ENCODE assay signal across 11 cellular contexts in genomic region chr10:90859321-90859751, GRCh38. TPM values are rescaled to one million over a fixed set of nuclear protein-coding genes. Genes with fewer than 3 reads are reported as not detected.
DNase-seq lines count a peak whose midpoint lies in the region; ATAC-seq and TF ChIP-seq lines count a peak whose summit lies in the region.
"Had no signal": no experiment of that assay in that cellular context is flagged by ENCODE, and none has a peak within 500 bp of the region (broad histone marks: within the 10 kb centered on the region; RNA-seq: fewer than 3 reads in every experiment).

No MANE protein-coding gene starts in this region.

- H3K9me3 ChIP-seq in CD4-positive, alpha-beta T cell (ENCODE audit: control insufficient read depth, low read length): no peaks in the 10 kb centered on the region

- no peak overlapping the region for H3K27ac ChIP-seq in CD4-positive, alpha-beta T cell (ENCODE audit: low read depth, low read length)
- H3K27ac ChIP-seq: cardiac muscle cell had no signal

- CTCF ChIA-PET in CD4-positive, alpha-beta T cell (lab: Charles Lee): interaction anchor here (1.2 to 1.6 kb wide), 2 partner anchors 20 to 53 kb away, joined by 3 to 4 read pairs; no protein-coding TSS in a partner anchor

- peaks cover 6% of the 10 kb centered on the region for H3K4me1 Mint-ChIP-seq in CD4-positive, alpha-beta T cell (ENCODE audit: low read depth)
- H3K4me1 Mint-ChIP-seq in type B pancreatic cell (ENCODE audit: unreplicated experiment): peaks cover 4% of the 10 kb centered on the region

- intact Hi-C loops in CD4-positive, alpha-beta T cell (cut with DNase I, micrococcal nuclease): no loop called here

- no peak for ATAC-seq in CD4-positive, alpha-beta T cell (ENCODE audit: poor library complexity)
- ATAC-seq in omental fat pad (ENCODE audit: low FRiP score): no peak
- ATAC-seq: CD8-positive, alpha-beta T cell; sciatic nerve had no signal

- DNase-seq in CD4-positive, alpha-beta T cell: no peak
- DNase-seq in MV-4-11 (lab: John Stamatoyannopoulos, UW) (peak; percentile 91), astrocyte of the hippocampus (ENCODE audit: low read depth, low spot score) (peak; percentile 17), kidney tubule cell (ENCODE audit: low spot score) (peak; percentile 45), type B pancreatic cell (ENCODE audit: extremely low spot score, unreplicated experiment) (no peak), omental fat pad (ENCODE audit: low spot score) (no peak), NCI-H345 (lab: John Stamatoyannopoulos, UW) (no peak)
- DNase-seq in activated CD8-positive, alpha-beta memory T cell treated with anti-CD3 and anti-CD28 coated beads, Interleukin-2, amount 50 U/mL, for 48 hours: no peak
- DNase-seq: CD8-positive, alpha-beta T cell had no signal

- no peak for TF ChIP-seq CTCF in CD4-positive, alpha-beta T cell (IDR thresholded peaks at IDR 0.05)
- TF ChIP-seq CTCF in type B pancreatic cell (conservative IDR thresholded peaks at IDR 0.05) (no peak), omental fat pad (IDR thresholded peaks at IDR 0.05) (no peak)

- POLR2A ChIA-PET in CD4-positive, alpha-beta T cell (lab: Charles Lee): no interaction called here

- H3K36me3 Mint-ChIP-seq in CD4-positive, alpha-beta T cell (ENCODE audit: low read depth): no peaks in the 10 kb centered on the region
- no peaks in the 10 kb centered on the region for H3K36me3 Mint-ChIP-seq in type B pancreatic cell
- H3K36me3 Mint-ChIP-seq: CD8-positive, alpha-beta T cell had no signal

- peaks cover 82% of the 10 kb centered on the region for H3K27me3 Mint-ChIP-seq in CD4-positive, alpha-beta T cell
- peaks cover 84% of the 10 kb centered on the region for H3K27me3 Mint-ChIP-seq in type B pancreatic cell

- H3K27me3 ChIP-seq in CD4-positive, alpha-beta T cell (ENCODE audit: control insufficient read depth, insufficient read depth, low read length): peaks cover 40% of the 10 kb centered on the region

- no peak overlapping the region for H3K27ac Mint-ChIP-seq in CD4-positive, alpha-beta T cell
- no peak overlapping the region for H3K27ac Mint-ChIP-seq in type B pancreatic cell
- H3K27ac Mint-ChIP-seq: CD8-positive, alpha-beta T cell had no signal

- H3K4me3 Mint-ChIP-seq in CD4-positive, alpha-beta T cell: peak overlapping the region; percentile 90
- no peak overlapping the region for H3K4me3 Mint-ChIP-seq in type B pancreatic cell

- no peaks in the 10 kb centered on the region for H3K9me3 Mint-ChIP-seq in CD4-positive, alpha-beta T cell
- no peaks in the 10 kb centered on the region for H3K9me3 Mint-ChIP-seq in type B pancreatic cell
- H3K9me3 Mint-ChIP-seq: CD8-positive, alpha-beta T cell had no signal

RNA-seq across cellular contexts. Expression of gene HTR7, which starts 1.5 kb away (rescaled TPM):
- under 1 TPM; 0.08 TPM for total RNA-seq in CD4-positive, alpha-beta T cell
- total RNA-seq in type B pancreatic cell (ENCODE audit: low replicate concordance): 0.31 and 2.3 TPM in 2 replicates
- 1 to 10 TPM in 1 of 4 donors, under 1 TPM in 3; 0.19 to 2.0 (median 0.61) TPM for total RNA-seq in omental fat pad
- total RNA-seq: cardiac muscle cell; CD8-positive, alpha-beta T cell had no signal

RNA-seq across cellular contexts. Expression of gene RPP30, which starts 12.4 kb away (rescaled TPM):
- total RNA-seq in CD4-positive, alpha-beta T cell: 10 to 100 TPM; 25.3 to 28.5 TPM
- total RNA-seq in type B pancreatic cell (ENCODE audit: low replicate concordance) (38.7 and 58.0 TPM in 2 replicates), omental fat pad (10 to 100 TPM; 23.1 to 29.9 (median 26.6) TPM)

Comparison
In these comparisons a context has a peak if more than half of its experiments do, and no peak if none do; other contexts are left out.
1. DNase-seq: peak in MV-4-11 (single experiment), astrocyte of the hippocampus (single experiment) and kidney tubule cell (single experiment); none in CD4-positive, alpha-beta T cell (0 of 10), activated CD8-positive, alpha-beta memory T cell treated with anti-CD3 and anti-CD28 coated beads, Interleukin-2, amount 50 U/mL, for 48 hours (single experiment), type B pancreatic cell (single experiment), omental fat pad (single experiment) and NCI-H345 (single experiment).